In genomic region chr4:122500852-122501501, GRCh38 we compare ENCODE assay signal across 18 cellular contexts. TPM values are rescaled to one million over a fixed set of nuclear protein-coding genes. Genes with fewer than 3 reads are reported as not detected.
DNase-seq lines count a peak whose midpoint lies in the region; ATAC-seq and TF ChIP-seq lines count a peak whose summit lies in the region.
"Had no signal": no experiment of that assay in that cellular context is flagged by ENCODE, and none has a peak within 500 bp of the region (broad histone marks: within the 10 kb centered on the region; RNA-seq: fewer than 3 reads in every experiment).

No MANE protein-coding gene starts in this region.

- no peak for ATAC-seq in GM21717 (IDR thresholded peaks at IDR 0.05; ENCODE audit: unreplicated experiment)

- no peaks in the 10 kb centered on the region for H3K36me3 Mint-ChIP-seq in MCF 10A (ENCODE audit: insufficient read depth, unreplicated experiment)
- H3K36me3 Mint-ChIP-seq: IgD-negative memory B cell, immature natural killer cell had no signal

- no peaks in the 10 kb centered on the region for H3K79me2 ChIP-seq in fibroblast of lung (ENCODE audit: control insufficient read depth, insufficient read depth, low read length)

- BruUV-seq in MCF 10A (replicated peaks; lab: Mats Ljungman, UMichigan), result no TSS peak

- H3K36me3 ChIP-seq in fibroblast of lung (ENCODE audit: control insufficient read depth, insufficient read depth, low read length), result no peaks in the 10 kb centered on the region
- H3K36me3 ChIP-seq: colonic mucosa, prostate gland, vagina had no signal

- no peak overlapping the region for H2AFZ ChIP-seq in fibroblast of lung (ENCODE audit: low read length)

- POLR2A ChIA-PET in MCF 10A (lab: Yijun Ruan, JAX), result no interaction called here

- H3K27ac ChIP-seq in fibroblast of lung (ENCODE audit: insufficient read depth, low read length), result no peak overlapping the region
- H3K27ac ChIP-seq: colonic mucosa, prostate gland, vagina had no signal

- no peaks in the 10 kb centered on the region for H3K9me3 Mint-ChIP-seq in MCF 10A (ENCODE audit: unreplicated experiment)

- CTCF ChIA-PET in MCF 10A (lab: Yijun Ruan, JAX), result interaction anchor here (0.7 kb wide), 1 partner anchor 600 kb away, joined by 3 read pairs; no protein-coding TSS in a partner anchor

- H3K4me1 Mint-ChIP-seq in MCF 10A (ENCODE audit: insufficient read depth, unreplicated experiment), result no peaks in the 10 kb centered on the region
- H3K4me1 Mint-ChIP-seq: IgD-negative memory B cell, immature natural killer cell had no signal

- H3K27me3 ChIP-seq in fibroblast of lung (ENCODE audit: control insufficient read depth, insufficient read depth, low read length), result peaks cover 4% of the 10 kb centered on the region
- H3K27me3 ChIP-seq: colonic mucosa, vagina had no signal

- H3K4me1 ChIP-seq in fibroblast of lung (ENCODE audit: control insufficient read depth, extremely low read depth, insufficient read depth, low read length), result no peaks in the 10 kb centered on the region
- H3K4me1 ChIP-seq: colonic mucosa, prostate gland, vagina had no signal

- no peak overlapping the region for H3K27ac Mint-ChIP-seq in MCF 10A (ENCODE audit: low read depth, unreplicated experiment)
- H3K27ac Mint-ChIP-seq: IgD-negative memory B cell; immature natural killer cell; T-helper 2 cell treated with Interferon-gamma antibody and Interleukin-4, amounts not matched to agents 5 μg/mL and 100 μg/mL, for 36 hours had no signal

- H3K27me3 Mint-ChIP-seq in MCF 10A (ENCODE audit: insufficient read depth, unreplicated experiment), result no peaks in the 10 kb centered on the region

- no peaks in the 10 kb centered on the region for H4K20me1 ChIP-seq in fibroblast of lung (ENCODE audit: control insufficient read depth, extremely low read depth, insufficient read depth, low read length)

- H3K9ac ChIP-seq in fibroblast of lung (ENCODE audit: insufficient read depth, low read length), result no peak overlapping the region

- H3K4me2 ChIP-seq in fibroblast of lung (ENCODE audit: extremely low read depth, insufficient read depth, low read length), result no peak overlapping the region

- no peak for TF ChIP-seq CTCF in fibroblast of lung (conservative IDR thresholded peaks at IDR 0.05 in 1 of 2, IDR thresholded peaks at IDR 0.05 in 1 of 2; ENCODE audit: low read depth in 1 of 2, low read length in 2 of 2)
- no peak for TF ChIP-seq CTCF in MCF 10A (IDR thresholded peaks at IDR 0.05; ENCODE audit: unreplicated experiment)

- DNase-seq in A172 (ENCODE audit: low spot score) (peak; percentile 27), LoVo (ENCODE audit: low spot score) (peak; percentile 7), NCI-H774 (lab: John Stamatoyannopoulos, UW) (peak; percentile 2), fibroblast of lung (ENCODE audit: low read depth in 2 of 2) (peak; percentile 11 to 66), C1 segment of cervical spinal cord (lab: John Stamatoyannopoulos, UW) (no peak), MCF 10A (ENCODE audit: unreplicated experiment) (no peak), SK-N-DZ (ENCODE audit: low spot score) (no peak)
- DNase-seq: activated naive CD4-positive, alpha-beta T cell treated with anti-CD3 and anti-CD28 coated beads, Interleukin-2, amount 50 U/mL, for 16 hours; colonic mucosa; immature natural killer cell; NCI-H2227 treated with DMSO at 0.1 percent for 48 hours; stimulated activated CD4-positive, alpha-beta T cell treated with anti-CD3 and anti-CD28 coated beads, Interleukin-2, amount 100 ng/mL, for 48 hours had no signal

- no peak overlapping the region for H3K4me3 Mint-ChIP-seq in MCF 10A (ENCODE audit: unreplicated experiment)
- H3K4me3 Mint-ChIP-seq: IgD-negative memory B cell; immature natural killer cell; T-helper 2 cell treated with Interferon-gamma antibody and Interleukin-4, amounts not matched to agents 5 μg/mL and 100 μg/mL, for 36 hours had no signal

- H3K9me3 ChIP-seq in fibroblast of lung (ENCODE audit: control insufficient read depth, insufficient read depth, low read depth, low read length), result no peaks in the 10 kb centered on the region
- H3K9me3 ChIP-seq: colonic mucosa, prostate gland, vagina had no signal

- H3K4me3 ChIP-seq in fibroblast of lung (replicated peaks in 1 of 4; ENCODE audit: control extremely low read depth in 1 of 4, insufficient read depth in 1 of 4, low read depth in 3 of 4, low read length in 4 of 4), result no peak overlapping the region
- H3K4me3 ChIP-seq: colonic mucosa, prostate gland, vagina had no signal

- intact Hi-C loops in MCF 10A (cut with micrococcal nuclease), result no loop called here

RNA-seq across cellular contexts. Expression of gene IL2, which starts 44.5 kb away (rescaled TPM):
- not detected in 2 replicates for total RNA-seq in A172 (2014; rRNA removed; shearing (Covaris generic))
- total RNA-seq in fibroblast of lung (not detected in 2 replicates), MCF 10A (2022) (not detected in 2 replicates)
- not detected in 2 replicates for polyA plus RNA-seq in fibroblast of lung
- polyA plus RNA-seq in fibroblast of lung (2012), result not detected in 2 replicates
- polyA minus RNA-seq in fibroblast of lung (ENCODE audit: low replicate concordance), result not detected in 2 replicates
- not detected in 2 replicates for polyA plus RNA-seq in SK-N-DZ (2014; cell fraction: cytosol; rRNA removed)
- polyA plus RNA-seq in SK-N-DZ (2014; cell fraction: nucleus; rRNA removed), result not detected in 2 replicates
- total RNA-seq: fibroblast of villous mesenchyme, prostate gland, vagina had no signal
- polyA plus RNA-seq: IgD-negative memory B cell had no signal

Comparison
In these comparisons a context has a peak if more than half of its experiments do, and no peak if none do; other contexts are left out.
1. DNase-seq: peak in A172 (single experiment), LoVo (single experiment), NCI-H774 (single experiment) and fibroblast of lung (2 of 2); none in C1 segment of cervical spinal cord (0 of 14), MCF 10A (single experiment) and SK-N-DZ (single experiment).